In genomic region chr12:124233846-124234620, GRCh38 we compare ENCODE assay signal across 19 cellular contexts.
A peak's percentile ranks its signal among the peaks of the same experiment; 100 is the strongest.
DNase-seq lines count a peak whose midpoint lies in the region; ATAC-seq and TF ChIP-seq lines count a peak whose summit lies in the region.
"Had no signal": no experiment of that assay in that cellular context is flagged by ENCODE, and none has a peak within 500 bp of the region (broad histone marks: within the 10 kb centered on the region; RNA-seq: fewer than 3 reads in every experiment).

No MANE protein-coding gene starts in this region.

- H2AK5ac ChIP-seq in IMR-90 (ENCODE audit: low read depth, low read length), result peak overlapping the region; percentile 64; the same call in 1 of the 2 replicates

- BruUV-seq in IMR-90 (replicated peaks; lab: Mats Ljungman, UMichigan), result no TSS peak

- peak; percentile 8 for ATAC-seq in IMR-90 (ENCODE audit: low read depth)
- ATAC-seq in GM19397 (IDR thresholded peaks at IDR 0.05; ENCODE audit: unreplicated experiment), result no peak
- ATAC-seq in HG02763 (IDR thresholded peaks at IDR 0.05; ENCODE audit: unreplicated experiment), result no peak
- ATAC-seq: HCT116 had no signal

- H3K9ac ChIP-seq in IMR-90 (ENCODE audit: low read depth, low read length), result no peak overlapping the region
- H3K9ac ChIP-seq in adipocyte (ENCODE audit: low read length), result peak overlapping the region; percentile 18

- H3K79me2 ChIP-seq in hepatocyte, result no peaks in the 10 kb centered on the region

- CTCF ChIA-PET in IMR-90 (lab: Yijun Ruan, JAX), result no interaction called here

- peak overlapping the region; percentile 10 for H3K14ac ChIP-seq in IMR-90 (replicated peaks; ENCODE audit: low read depth, low read length)

- H2BK15ac ChIP-seq in IMR-90 (ENCODE audit: low read depth, low read length), result peak overlapping the region; percentile 73

- peak overlapping the region; percentile 61; the same call in 1 of the 2 replicates for H4K5ac ChIP-seq in IMR-90 (ENCODE audit: low read depth, low read length)

- no peaks in the 10 kb centered on the region for H3K9me1 ChIP-seq in IMR-90 (ENCODE audit: insufficient read depth, low read length)

- H2BK20ac ChIP-seq in IMR-90 (ENCODE audit: low read depth, low read length), result peak overlapping the region; percentile 73

- H3K18ac ChIP-seq in IMR-90 (ENCODE audit: low read depth, low read length), result peak overlapping the region; percentile 50; the same call in 1 of the 2 replicates

- TF ChIP-seq CTCF in IMR-90 (conservative IDR thresholded peaks at IDR 0.05; ENCODE audit: low read depth, low read length) (no peak), hepatocyte (IDR thresholded peaks at IDR 0.05; ENCODE audit: poor library complexity) (no peak)

- peak overlapping the region; percentile 72 to 74; a peak in 3 of 4 replicates for H4K8ac ChIP-seq in IMR-90 (ENCODE audit: low read depth in 2 of 2, low read length in 2 of 2)

- H3K27ac Mint-ChIP-seq in activated T-helper 1 cell treated with anti-CD3 and anti-CD28 coated beads, Interleukin-12 subunit alpha, Interleukin-12 subunit beta, Interleukin-2, Interleukin-4 antibody, amounts not matched to agents 30 ng/mL and 10 ng/mL and 1 ng/mL, durations not matched to agents 14 hours and 24 hours and 36 hours, result no peak overlapping the region
- H3K27ac Mint-ChIP-seq: activated CD4-positive, alpha-beta memory T cell treated with anti-CD3 and anti-CD28 coated beads for 36 hours had no signal

- H3K27me3 ChIP-seq in IMR-90 (ENCODE audit: control insufficient read depth, insufficient read depth, low read length) (no peaks in the 10 kb centered on the region), adipocyte (replicated peaks; ENCODE audit: control insufficient read depth, insufficient read depth, low read length) (no peaks in the 10 kb centered on the region), hepatocyte (no peaks in the 10 kb centered on the region)
- H3K27me3 ChIP-seq: colonic mucosa, pancreas had no signal

- H2AFZ ChIP-seq in IMR-90 (replicated peaks; ENCODE audit: low read length, poor library complexity) (peak overlapping the region; percentile 4), hepatocyte (no peak overlapping the region)

- TF ChIP-seq POLR2A in IMR-90 (IDR thresholded peaks at IDR 0.05; ENCODE audit: low read depth, low read length), result no peak

- no peaks in the 10 kb centered on the region for H3K79me1 ChIP-seq in IMR-90 (ENCODE audit: low read depth in 1 of 2, low read length in 2 of 2)

- H3K4me1 Mint-ChIP-seq in activated T-helper 1 cell treated with anti-CD3 and anti-CD28 coated beads, Interleukin-12 subunit alpha, Interleukin-12 subunit beta, Interleukin-2, Interleukin-4 antibody, amounts not matched to agents 30 ng/mL and 10 ng/mL and 1 ng/mL, durations not matched to agents 14 hours and 24 hours and 36 hours (ENCODE audit: low read depth), result no peaks in the 10 kb centered on the region

- peak overlapping the region; percentile 74 for H4K91ac ChIP-seq in IMR-90 (ENCODE audit: insufficient read depth, low read depth, low read length)

- no peaks in the 10 kb centered on the region for H3K27me3 Mint-ChIP-seq in activated T-helper 1 cell treated with anti-CD3 and anti-CD28 coated beads, Interleukin-12 subunit alpha, Interleukin-12 subunit beta, Interleukin-2, Interleukin-4 antibody, amounts not matched to agents 30 ng/mL and 10 ng/mL and 1 ng/mL, durations not matched to agents 14 hours and 24 hours and 36 hours (ENCODE audit: insufficient read depth)

- H3K36me3 ChIP-seq in IMR-90 (ENCODE audit: control insufficient read depth, insufficient read depth, low read length) (no peaks in the 10 kb centered on the region), adipocyte (ENCODE audit: control insufficient read depth, insufficient read depth, low read length, severe bottlenecking) (no peaks in the 10 kb centered on the region), hepatocyte (replicated peaks; ENCODE audit: insufficient read depth, low read depth) (no peaks in the 10 kb centered on the region)
- H3K36me3 ChIP-seq: colonic mucosa, left ventricle myocardium inferior, pancreas had no signal

- POLR2A ChIA-PET in IMR-90 (lab: Charles Lee; ENCODE audit: unreplicated experiment), result no interaction called here

- no peak overlapping the region; the same call in 1 of the 2 replicates for H3K56ac ChIP-seq in IMR-90 (ENCODE audit: extremely low read depth, insufficient read depth, low read length)

- no peaks in the 10 kb centered on the region for H3K36me3 Mint-ChIP-seq in activated T-helper 1 cell treated with anti-CD3 and anti-CD28 coated beads, Interleukin-12 subunit alpha, Interleukin-12 subunit beta, Interleukin-2, Interleukin-4 antibody, amounts not matched to agents 30 ng/mL and 10 ng/mL and 1 ng/mL, durations not matched to agents 14 hours and 24 hours and 36 hours (ENCODE audit: low read depth)
- H3K36me3 Mint-ChIP-seq: activated CD4-positive, alpha-beta memory T cell treated with anti-CD3 and anti-CD28 coated beads for 36 hours had no signal

- H2BK5ac ChIP-seq in IMR-90 (ENCODE audit: low read depth, low read length, poor library complexity, severe bottlenecking), result peak overlapping the region; percentile 86

- DNase-seq in AG08395 (ENCODE audit: low spot score) (peak; percentile 16), IMR-90 (no peak), adipocyte (ENCODE audit: low read depth) (peak; percentile 48), hepatocyte (ENCODE audit: low spot score) (no peak), SK-N-DZ (ENCODE audit: low spot score) (no peak)
- no peak for DNase-seq in activated T-helper 1 cell treated with anti-CD3 and anti-CD28 coated beads, Interleukin-12 subunit alpha, Interleukin-12 subunit beta, Interleukin-2, Interleukin-4 antibody, amounts not matched to agents 30 ng/mL and 10 ng/mL and 1 ng/mL, durations not matched to agents 14 hours and 24 hours and 36 hours (ENCODE audit: low spot score)
- DNase-seq: activated CD4-positive, alpha-beta memory T cell treated with anti-CD3 and anti-CD28 coated beads for 36 hours; activated naive CD4-positive, alpha-beta T cell; colonic mucosa; DMS79 treated with DMSO at 0.1 percent for 48 hours; left ventricle myocardium inferior; NCI-H146; pancreas; stimulated activated CD4-positive, alpha-beta T cell treated with anti-CD3 and anti-CD28 coated beads, Interleukin-4, amount 100 ng/mL, for 1 hour; stimulated activated naive CD4-positive, alpha-beta T cell; T-helper 2 cell had no signal

- H3K4me3 Mint-ChIP-seq in activated T-helper 1 cell treated with anti-CD3 and anti-CD28 coated beads, Interleukin-12 subunit alpha, Interleukin-12 subunit beta, Interleukin-2, Interleukin-4 antibody, amounts not matched to agents 30 ng/mL and 10 ng/mL and 1 ng/mL, durations not matched to agents 14 hours and 24 hours and 36 hours, result no peak overlapping the region
- H3K4me3 Mint-ChIP-seq: activated CD4-positive, alpha-beta memory T cell treated with anti-CD3 and anti-CD28 coated beads for 36 hours had no signal

- no peaks in the 10 kb centered on the region for H4K20me1 ChIP-seq in IMR-90 (ENCODE audit: insufficient read depth, low read length)
- H4K20me1 ChIP-seq in hepatocyte (ENCODE audit: insufficient read depth, poor library complexity, severe bottlenecking), result no peaks in the 10 kb centered on the region

- H3K9me3 Mint-ChIP-seq in activated T-helper 1 cell treated with anti-CD3 and anti-CD28 coated beads, Interleukin-12 subunit alpha, Interleukin-12 subunit beta, Interleukin-2, Interleukin-4 antibody, amounts not matched to agents 30 ng/mL and 10 ng/mL and 1 ng/mL, durations not matched to agents 14 hours and 24 hours and 36 hours, result peaks cover 6% of the 10 kb centered on the region
- H3K9me3 Mint-ChIP-seq: activated CD4-positive, alpha-beta memory T cell treated with anti-CD3 and anti-CD28 coated beads for 36 hours had no signal

- in situ Hi-C loops in IMR-90 (cut with MboI; ENCODE audit: low sequenced_read_pairs), result no loop called here

- H3K9me3 ChIP-seq in IMR-90 (ENCODE audit: control insufficient read depth, insufficient read depth, low read length) (peaks cover 7% of the 10 kb centered on the region), adipocyte (ENCODE audit: control insufficient read depth, low read length) (peaks cover 22% of the 10 kb centered on the region), hepatocyte (ENCODE audit: low read depth) (peaks cover 5% of the 10 kb centered on the region)
- H3K9me3 ChIP-seq: colonic mucosa, pancreas had no signal

- H3K23ac ChIP-seq in IMR-90 (ENCODE audit: low read depth, low read length), result peak overlapping the region; percentile 2; the same call in 1 of the 2 replicates

- H2BK120ac ChIP-seq in IMR-90 (ENCODE audit: low read depth, low read length), result peak overlapping the region; percentile 45; the same call in 1 of the 2 replicates

- dilution Hi-C loops in IMR-90 (cut with HindIII; ENCODE audit: low sequenced_read_pairs, unreplicated experiment), result no loop called here

- no peaks in the 10 kb centered on the region for H3K9me2 ChIP-seq in hepatocyte (replicated peaks; ENCODE audit: insufficient read depth)

- H3K4me3 ChIP-seq in IMR-90 (ENCODE audit: insufficient read depth, low read depth, low read length) (no peak overlapping the region), adipocyte (ENCODE audit: low read length) (no peak overlapping the region), hepatocyte (no peak overlapping the region)
- H3K4me3 ChIP-seq: colonic mucosa, left ventricle myocardium inferior, pancreas had no signal

- H3K4ac ChIP-seq in IMR-90 (ENCODE audit: low read depth, low read length), result peak overlapping the region; percentile 47

- intact Hi-C loops in IMR-90 (cut with micrococcal nuclease), result no loop called here
- intact Hi-C loops in activated T-helper 1 cell treated with anti-CD3 and anti-CD28 coated beads, Interleukin-12 subunit alpha, Interleukin-12 subunit beta, Interleukin-2, Interleukin-4 antibody, amounts not matched to agents 30 ng/mL and 10 ng/mL and 1 ng/mL, durations not matched to agents 14 hours and 24 hours and 36 hours (cut with micrococcal nuclease), result no loop called here

- H3K4me2 ChIP-seq in IMR-90 (ENCODE audit: low read depth, low read length) (peak overlapping the region; percentile 28; the same call in 1 of the 2 replicates), hepatocyte (peak overlapping the region; percentile 32)

- no peak overlapping the region for H2AK9ac ChIP-seq in IMR-90 (replicated peaks; ENCODE audit: low read depth, low read length, poor library complexity)

- peaks cover 11% of the 10 kb centered on the region for H3K4me1 ChIP-seq in IMR-90 (ENCODE audit: control insufficient read depth, insufficient read depth, low read length)
- peaks cover 24% of the 10 kb centered on the region for H3K4me1 ChIP-seq in adipocyte (ENCODE audit: control insufficient read depth, insufficient read depth, low read length)
- peaks cover 18% of the 10 kb centered on the region for H3K4me1 ChIP-seq in hepatocyte (ENCODE audit: insufficient read depth)
- H3K4me1 ChIP-seq: left ventricle myocardium inferior, pancreas had no signal

- WGBS in IMR-90 (ENCODE audit: extremely low coverage in 2 of 2, insufficient read length in 1 of 2), 2 experiments, result 95% methylated on average over 3 of the region's 8 CpGs; no CpG with 5 or more reads in 1 of the 2 experiments
- 64% methylated on average over 8 of the region's 8 CpGs for WGBS in hepatocyte (ENCODE audit: low lambda C conversion rate, missing lambda C conversion rate)

- TF ChIP-seq RAD21 in IMR-90 (IDR thresholded peaks at IDR 0.05; ENCODE audit: low read length), result no peak

- H3K27ac ChIP-seq in IMR-90 (ENCODE audit: insufficient read depth, low read length) (peak overlapping the region; percentile 36), hepatocyte (peak overlapping the region; percentile 95)
- H3K27ac ChIP-seq: colonic mucosa, left ventricle myocardium inferior had no signal

Comparison
In these comparisons a context has a peak if more than half of its experiments do, and no peak if none do; other contexts are left out.
1. DNase-seq: peak in AG08395 (single experiment) and adipocyte (single experiment); none in IMR-90 (single experiment), hepatocyte (single experiment), activated T-helper 1 cell treated with anti-CD3 and anti-CD28 coated beads, Interleukin-12 subunit alpha, Interleukin-12 subunit beta, Interleukin-2, Interleukin-4 antibody, amounts not matched to agents 30 ng/mL and 10 ng/mL and 1 ng/mL, durations not matched to agents 14 hours and 24 hours and 36 hours (single experiment) and SK-N-DZ (single experiment).